Comparison of ENCODE assay signal across 9 cellular contexts in genomic region chr3:52456800-52457183, GRCh38. TPM values are rescaled to one million over a fixed set of nuclear protein-coding genes. Genes with fewer than 3 reads are reported as not detected.
DNase-seq lines count a peak whose midpoint lies in the region; ATAC-seq, FAIRE-seq and TF ChIP-seq lines count a peak whose summit lies in the region.
"Had no signal": no experiment of that assay in that cellular context is flagged by ENCODE, and none has a peak within 500 bp of the region (broad histone marks: within the 10 kb centered on the region; RNA-seq: fewer than 3 reads in every experiment).

No MANE protein-coding gene starts in this region.

- H3K4me1 ChIP-seq in HepG2 (ENCODE audit: insufficient read depth, low read length) (peaks cover 52% of the 10 kb centered on the region), tibial artery (peaks cover 0 to 31% (median 27%) of the 10 kb centered on the region in 4 donors)

- POLR2A ChIA-PET in HepG2 (lab: Yijun Ruan, JAX): interaction anchor here (1.5 kb wide), 1 partner anchor 79 kb away, joined by 6 read pairs; the partner anchor contains the start of gene UQCC5

- H3K4me3 ChIP-seq in HepG2 (replicated peaks in 1 of 3; ENCODE audit: insufficient read depth in 1 of 3, low read depth in 2 of 3, low read length in 3 of 3) (peak overlapping the region; percentile 90 to 96 (median 92)), tibial artery (peak overlapping the region; percentile 79 to 83)

- H3K9me3 Mint-ChIP-seq in activated T-cell treated with anti-CD3 and anti-CD28 coated beads, Interleukin-2, amount 50 U/mL, for 24 hours: no peaks in the 10 kb centered on the region

- 75% methylated on average over 5 of the region's 5 CpGs for WGBS in HepG2 (ENCODE audit: low lambda C conversion rate)

- no peak for ATAC-seq in HepG2
- no peak for ATAC-seq in GM18873 (IDR thresholded peaks at IDR 0.05; ENCODE audit: low FRiP score, unreplicated experiment)

- H3K36me3 Mint-ChIP-seq in activated T-cell treated with anti-CD3 and anti-CD28 coated beads, Interleukin-2, amount 50 U/mL, for 24 hours (ENCODE audit: low read depth): peaks cover 54% of the 10 kb centered on the region

- H3K27me3 Mint-ChIP-seq in activated T-cell treated with anti-CD3 and anti-CD28 coated beads, Interleukin-2, amount 50 U/mL, for 24 hours: no peaks in the 10 kb centered on the region

- peaks cover 20% of the 10 kb centered on the region for H3K79me2 ChIP-seq in HepG2 (ENCODE audit: insufficient read depth, low read length)

- H3K4me2 ChIP-seq in HepG2 (ENCODE audit: low read depth, low read length): peak overlapping the region; percentile 85

- H3K4me3 Mint-ChIP-seq in activated T-cell treated with anti-CD3 and anti-CD28 coated beads, Interleukin-2, amount 50 U/mL, for 24 hours: peak overlapping the region; percentile 96

- no peak for FAIRE-seq in HepG2 (lab: Jason Lieb, UNC)
- FAIRE-seq: endometrium had no signal

- CTCF ChIA-PET in HepG2 (lab: Yijun Ruan, JAX; ENCODE audit: low intra/inter-chr PET ratio, low total read pairs): no interaction called here

- intact Hi-C loops in HepG2 (cut with micrococcal nuclease; ENCODE audit: unreplicated experiment) (no loop called here), tibial artery (cut with DNase I; ENCODE audit: low total_unique reads) (loop anchor here (10.0 kb wide), 1 partner anchor 228 kb away; the partner anchor contains the start of genes GNL3 and PBRM1)

- in situ Hi-C loops in HepG2 (cut with HindIII; ENCODE audit: extremely low pct_ligation_motif_present, low pct_unique_long_range_greater_than_20kb): loop anchor here (10.0 kb wide), 1 partner anchor 228 kb away; the partner anchor contains the start of genes GNL3 and PBRM1

- no peak for TF ChIP-seq POLR2A in HepG2 (IDR thresholded peaks at IDR 0.05; ENCODE audit: insufficient read depth in 1 of 2, low read depth in 2 of 2, low read length in 2 of 2)

- H3K27me3 ChIP-seq in HepG2 (ENCODE audit: control insufficient read depth in 1 of 2, insufficient read depth in 2 of 2, low read length in 2 of 2) (no peaks in the 10 kb centered on the region; a peak in 1 of 5 replicates), tibial artery (no peaks in the 10 kb centered on the region)

- TSS peak; percentile 43 for BruUV-seq in HepG2 (replicated peaks; lab: Mats Ljungman, UMichigan)

- H3K27ac Mint-ChIP-seq in activated T-cell treated with anti-CD3 and anti-CD28 coated beads, Interleukin-2, amount 50 U/mL, for 24 hours: peak overlapping the region; percentile 97

- TF ChIP-seq RAD21 in HepG2 (CRISPR knock-in tag; IDR thresholded peaks at IDR 0.05): no peak

- DNase-seq in activated T-cell treated with anti-CD3 and anti-CD28 coated beads, Interleukin-2, amount 50 U/mL, for 24 hours: no peak
- no peak for DNase-seq in activated T-cell treated with anti-CD3 and anti-CD28 coated beads, Interleukin-2, amount 50 U/mL, for 48 hours
- DNase-seq in HepG2 (ENCODE audit: low spot score): no peak
- DNase-seq in tibial artery: no peak
- no peak for DNase-seq in NCI-H1417 treated with DMSO at 0.1 percent for 48 hours (lab: John Stamatoyannopoulos, UW)
- no peak for DNase-seq in GM20000 (ENCODE audit: low spot score)

- no peak for TF ChIP-seq EP300 in HepG2 (IDR thresholded peaks at IDR 0.05; ENCODE audit: low read depth in 2 of 2, low read length in 2 of 2)
- no peak for TF ChIP-seq EP300 in HepG2 (CRISPR knock-in tag; IDR thresholded peaks at IDR 0.05; ENCODE audit: borderline replicate concordance)

- no peak for TF ChIP-seq CTCF in HepG2 (CRISPR knock-in tag; IDR thresholded peaks at IDR 0.05)
- TF ChIP-seq CTCF in tibial artery (IDR thresholded peaks at IDR 0.05): no peak
- TF ChIP-seq CTCF in GM20000 (IDR thresholded peaks at IDR 0.05; ENCODE audit: extremely low read depth, missing control alignments): no peak

- no peaks in the 10 kb centered on the region for H4K20me1 ChIP-seq in HepG2 (ENCODE audit: insufficient read depth, low read length)

- peaks cover 49% of the 10 kb centered on the region for H3K4me1 Mint-ChIP-seq in activated T-cell treated with anti-CD3 and anti-CD28 coated beads, Interleukin-2, amount 50 U/mL, for 24 hours (ENCODE audit: low read depth)

- H3K9me3 ChIP-seq in HepG2 (ENCODE audit: low read length) (no peaks in the 10 kb centered on the region), tibial artery (no peaks in the 10 kb centered on the region)

- no peak overlapping the region for H2AFZ ChIP-seq in HepG2 (ENCODE audit: low read length)

- peaks cover 9 to 26% of the 10 kb centered on the region in 2 experiments; a peak in 4 of 5 replicates for H3K36me3 ChIP-seq in HepG2 (replicated peaks in 1 of 2; ENCODE audit: control insufficient read depth in 1 of 2, insufficient read depth in 2 of 2, low read length in 2 of 2)
- H3K36me3 ChIP-seq in tibial artery: peaks cover 19 to 45% (median 27%) of the 10 kb centered on the region in 3 donors

- H3K27ac ChIP-seq in angular gyrus (ENCODE audit: low read depth, low read length) (peak overlapping the region; percentile 98), HepG2 (ENCODE audit: extremely low read length, insufficient read depth, low read length) (no peak overlapping the region), tibial artery (peak overlapping the region; percentile 91 to 92)

- H3K9ac ChIP-seq in HepG2 (ENCODE audit: insufficient read depth, low read depth, low read length): peak overlapping the region; percentile 90; the same call in 1 of the 2 replicates

RNA-seq across cellular contexts. Expression of gene NISCH, which starts 1.4 kb away (rescaled TPM):
- 15.3 and 27.0 TPM in 2 replicates for total RNA-seq in HepG2 (2016; rRNA removed; fragmentation: Illumina TruSeq; extraction: Trizol)
- total RNA-seq in HepG2 (2016; cell fraction: cytosol; rRNA removed; fragmentation: Illumina TruSeq; extraction: Trizol; ENCODE audit: low read depth): 10.8 and 11.5 TPM in 2 replicates
- total RNA-seq in HepG2 (2016; cell fraction: insoluble cytoplasmic fraction; rRNA removed; fragmentation: Illumina TruSeq; extraction: Trizol): 10.9 and 25.7 TPM in 2 replicates
- 11.3 and 12.4 TPM in 2 replicates for total RNA-seq in HepG2 (2016; cell fraction: membrane; rRNA removed; fragmentation: Illumina TruSeq; extraction: Trizol)
- 36.6 and 40.4 TPM in 2 replicates for total RNA-seq in HepG2 (2016; cell fraction: nucleus; rRNA removed; fragmentation: Illumina TruSeq; extraction: Trizol)
- polyA plus RNA-seq in HepG2 (2011; rRNA removed): 47.6 and 63.0 TPM in 2 replicates
- polyA plus RNA-seq in HepG2 (2011; cell fraction: cytosol; rRNA removed): 17.8 and 20.4 TPM in 2 replicates
- polyA plus RNA-seq in HepG2 (2011; cell fraction: nucleus; rRNA removed): 441 and 512 TPM in 2 replicates
- polyA plus RNA-seq in HepG2 (2012): 31.6 and 39.4 TPM in 2 replicates
- polyA plus RNA-seq in HepG2 (2016; cell fraction: cytosol; fragmentation: Illumina TruSeq; extraction: Trizol; ENCODE audit: low read depth): 3.2 and 3.7 TPM in 2 replicates
- polyA plus RNA-seq in HepG2 (2016; cell fraction: insoluble cytoplasmic fraction; fragmentation: Illumina TruSeq; extraction: Trizol; ENCODE audit: low read depth): 9.4 and 12.9 TPM in 2 replicates
- polyA plus RNA-seq in HepG2 (2016; cell fraction: membrane; fragmentation: Illumina TruSeq; extraction: Trizol; ENCODE audit: low read depth): 6.4 and 6.7 TPM in 2 replicates
- polyA plus RNA-seq in HepG2 (2016; cell fraction: nucleus; fragmentation: Illumina TruSeq; extraction: Trizol; ENCODE audit: insufficient read depth, low read depth): 96.6 and 101 TPM in 2 replicates
- polyA minus RNA-seq in HepG2 (2011; rRNA and poly(A)+ RNA removed; ENCODE audit: low replicate concordance): 50.0 and 58.0 TPM in 2 replicates
- polyA minus RNA-seq in HepG2 (2011; cell fraction: cytosol; rRNA and poly(A)+ RNA removed): 15.2 and 15.4 TPM in 2 replicates
- polyA minus RNA-seq in HepG2 (2011; cell fraction: nucleus; rRNA and poly(A)+ RNA removed): 97.0 and 102 TPM in 2 replicates

RNA-seq across cellular contexts. Expression of gene TNNC1, which starts 3.0 kb away (rescaled TPM):
- 11.8 and 18.7 TPM in 2 replicates for total RNA-seq in HepG2 (2016; rRNA removed; fragmentation: Illumina TruSeq; extraction: Trizol)
- total RNA-seq in HepG2 (2016; cell fraction: cytosol; rRNA removed; fragmentation: Illumina TruSeq; extraction: Trizol; ENCODE audit: low read depth): 4.4 and 4.6 TPM in 2 replicates
- total RNA-seq in HepG2 (2016; cell fraction: insoluble cytoplasmic fraction; rRNA removed; fragmentation: Illumina TruSeq; extraction: Trizol): 13.2 and 20.1 TPM in 2 replicates
- 2.5 and 5.3 TPM in 2 replicates for total RNA-seq in HepG2 (2016; cell fraction: membrane; rRNA removed; fragmentation: Illumina TruSeq; extraction: Trizol)
- total RNA-seq in HepG2 (2016; cell fraction: nucleus; rRNA removed; fragmentation: Illumina TruSeq; extraction: Trizol): 5.4 and 5.7 TPM in 2 replicates
- polyA plus RNA-seq in HepG2 (2011; rRNA removed): 36.4 and 39.5 TPM in 2 replicates
- polyA plus RNA-seq in HepG2 (2011; cell fraction: cytosol; rRNA removed): 53.0 and 54.8 TPM in 2 replicates
- 14.3 and 16.8 TPM in 2 replicates for polyA plus RNA-seq in HepG2 (2011; cell fraction: nucleus; rRNA removed)
- polyA plus RNA-seq in HepG2 (2012): 10.9 and 12.3 TPM in 2 replicates
- 3.3 and 4.0 TPM in 2 replicates for polyA plus RNA-seq in HepG2 (2016; cell fraction: cytosol; fragmentation: Illumina TruSeq; extraction: Trizol; ENCODE audit: low read depth)
- polyA plus RNA-seq in HepG2 (2016; cell fraction: insoluble cytoplasmic fraction; fragmentation: Illumina TruSeq; extraction: Trizol; ENCODE audit: low read depth): 17.1 and 18.1 TPM in 2 replicates
- 2.7 and 3.3 TPM in 2 replicates for polyA plus RNA-seq in HepG2 (2016; cell fraction: membrane; fragmentation: Illumina TruSeq; extraction: Trizol; ENCODE audit: low read depth)
- 6.6 and 10.5 TPM in 2 replicates for polyA plus RNA-seq in HepG2 (2016; cell fraction: nucleus; fragmentation: Illumina TruSeq; extraction: Trizol; ENCODE audit: insufficient read depth, low read depth)
- 7.0 and 8.2 TPM in 2 replicates for polyA minus RNA-seq in HepG2 (2011; rRNA and poly(A)+ RNA removed; ENCODE audit: low replicate concordance)
- polyA minus RNA-seq in HepG2 (2011; cell fraction: cytosol; rRNA and poly(A)+ RNA removed): 4.5 and 5.4 TPM in 2 replicates
- 4.5 and 4.6 TPM in 2 replicates for polyA minus RNA-seq in HepG2 (2011; cell fraction: nucleus; rRNA and poly(A)+ RNA removed)

RNA-seq across cellular contexts. Expression of gene SEMA3G, which starts 11.9 kb away (rescaled TPM):
- 2.0 and 6.1 TPM in 2 replicates for total RNA-seq in HepG2 (2016; rRNA removed; fragmentation: Illumina TruSeq; extraction: Trizol)
- total RNA-seq in HepG2 (2016; cell fraction: cytosol; rRNA removed; fragmentation: Illumina TruSeq; extraction: Trizol; ENCODE audit: low read depth): 0.44 and 0.61 TPM in 2 replicates
- 1.9 and 7.2 TPM in 2 replicates for total RNA-seq in HepG2 (2016; cell fraction: insoluble cytoplasmic fraction; rRNA removed; fragmentation: Illumina TruSeq; extraction: Trizol)
- 1.0 and 1.1 TPM in 2 replicates for total RNA-seq in HepG2 (2016; cell fraction: membrane; rRNA removed; fragmentation: Illumina TruSeq; extraction: Trizol)
- total RNA-seq in HepG2 (2016; cell fraction: nucleus; rRNA removed; fragmentation: Illumina TruSeq; extraction: Trizol): 5.8 and 8.3 TPM in 2 replicates
- polyA plus RNA-seq in HepG2 (2011; rRNA removed): 8.3 and 13.4 TPM in 2 replicates
- polyA plus RNA-seq in HepG2 (2011; cell fraction: cytosol; rRNA removed): 8.0 and 10.3 TPM in 2 replicates
- polyA plus RNA-seq in HepG2 (2011; cell fraction: nucleus; rRNA removed): 21.7 and 30.5 TPM in 2 replicates
- polyA plus RNA-seq in HepG2 (2012): 14.2 and 15.4 TPM in 2 replicates
- polyA plus RNA-seq in HepG2 (2016; cell fraction: cytosol; fragmentation: Illumina TruSeq; extraction: Trizol; ENCODE audit: low read depth): 0.33 and 0.36 TPM in 2 replicates
- 1.4 and 2.1 TPM in 2 replicates for polyA plus RNA-seq in HepG2 (2016; cell fraction: insoluble cytoplasmic fraction; fragmentation: Illumina TruSeq; extraction: Trizol; ENCODE audit: low read depth)
- 0.62 and 0.71 TPM in 2 replicates for polyA plus RNA-seq in HepG2 (2016; cell fraction: membrane; fragmentation: Illumina TruSeq; extraction: Trizol; ENCODE audit: low read depth)
- polyA plus RNA-seq in HepG2 (2016; cell fraction: nucleus; fragmentation: Illumina TruSeq; extraction: Trizol; ENCODE audit: insufficient read depth, low read depth): 8.4 and 8.8 TPM in 2 replicates
- polyA minus RNA-seq in HepG2 (2011; rRNA and poly(A)+ RNA removed; ENCODE audit: low replicate concordance): 1.2 and 22.3 TPM in 2 replicates
- polyA minus RNA-seq in HepG2 (2011; cell fraction: cytosol; rRNA and poly(A)+ RNA removed): 6.4 and 10.0 TPM in 2 replicates
- polyA minus RNA-seq in HepG2 (2011; cell fraction: nucleus; rRNA and poly(A)+ RNA removed): 11.9 and 12.6 TPM in 2 replicates

RNA-seq across cellular contexts. Expression of gene STAB1, which starts 38.3 kb away (rescaled TPM):
- total RNA-seq in HepG2 (2016; rRNA removed; fragmentation: Illumina TruSeq; extraction: Trizol): 0.09 and 0.28 TPM in 2 replicates
- not detected in 2 replicates for total RNA-seq in HepG2 (2016; cell fraction: cytosol; rRNA removed; fragmentation: Illumina TruSeq; extraction: Trizol; ENCODE audit: low read depth)
- total RNA-seq in HepG2 (2016; cell fraction: insoluble cytoplasmic fraction; rRNA removed; fragmentation: Illumina TruSeq; extraction: Trizol): 0.11 and 0.18 TPM in 2 replicates
- 0.31 TPM in 1 of 2 replicates, not detected in the other for total RNA-seq in HepG2 (2016; cell fraction: membrane; rRNA removed; fragmentation: Illumina TruSeq; extraction: Trizol)
- total RNA-seq in HepG2 (2016; cell fraction: nucleus; rRNA removed; fragmentation: Illumina TruSeq; extraction: Trizol): 0.13 and 0.16 TPM in 2 replicates
- polyA plus RNA-seq in HepG2 (2011; rRNA removed): 0.34 and 0.59 TPM in 2 replicates
- polyA plus RNA-seq in HepG2 (2011; cell fraction: cytosol; rRNA removed): 0.13 and 0.16 TPM in 2 replicates
- polyA plus RNA-seq in HepG2 (2011; cell fraction: nucleus; rRNA removed): 4.1 and 4.3 TPM in 2 replicates
- polyA plus RNA-seq in HepG2 (2012): 0.23 and 0.24 TPM in 2 replicates
- polyA plus RNA-seq in HepG2 (2016; cell fraction: cytosol; fragmentation: Illumina TruSeq; extraction: Trizol; ENCODE audit: low read depth): 0.02 and 0.14 TPM in 2 replicates
- polyA plus RNA-seq in HepG2 (2016; cell fraction: insoluble cytoplasmic fraction; fragmentation: Illumina TruSeq; extraction: Trizol; ENCODE audit: low read depth): 0.10 TPM in 1 of 2 replicates, not detected in the other
- not detected in 2 replicates for polyA plus RNA-seq in HepG2 (2016; cell fraction: membrane; fragmentation: Illumina TruSeq; extraction: Trizol; ENCODE audit: low read depth)
- 0.30 TPM in 1 of 2 replicates, not detected in the other for polyA plus RNA-seq in HepG2 (2016; cell fraction: nucleus; fragmentation: Illumina TruSeq; extraction: Trizol; ENCODE audit: insufficient read depth, low read depth)
- 0.26 and 1.0 TPM in 2 replicates for polyA minus RNA-seq in HepG2 (2011; rRNA and poly(A)+ RNA removed; ENCODE audit: low replicate concordance)
- 0.30 TPM in 1 of 2 replicates, not detected in the other for polyA minus RNA-seq in HepG2 (2011; cell fraction: cytosol; rRNA and poly(A)+ RNA removed)
- polyA minus RNA-seq in HepG2 (2011; cell fraction: nucleus; rRNA and poly(A)+ RNA removed): 0.50 and 0.90 TPM in 2 replicates

RNA-seq across cellular contexts. Expression of gene PHF7, which starts 46.3 kb away (rescaled TPM):
- total RNA-seq in HepG2 (2016; rRNA removed; fragmentation: Illumina TruSeq; extraction: Trizol): 4.5 and 5.2 TPM in 2 replicates
- 6.6 and 9.4 TPM in 2 replicates for total RNA-seq in HepG2 (2016; cell fraction: cytosol; rRNA removed; fragmentation: Illumina TruSeq; extraction: Trizol; ENCODE audit: low read depth)
- total RNA-seq in HepG2 (2016; cell fraction: insoluble cytoplasmic fraction; rRNA removed; fragmentation: Illumina TruSeq; extraction: Trizol): 4.7 TPM in 2 replicates
- 8.8 and 9.5 TPM in 2 replicates for total RNA-seq in HepG2 (2016; cell fraction: membrane; rRNA removed; fragmentation: Illumina TruSeq; extraction: Trizol)
- total RNA-seq in HepG2 (2016; cell fraction: nucleus; rRNA removed; fragmentation: Illumina TruSeq; extraction: Trizol): 5.2 and 5.7 TPM in 2 replicates
- 8.8 and 12.6 TPM in 2 replicates for polyA plus RNA-seq in HepG2 (2011; rRNA removed)
- 5.8 and 6.9 TPM in 2 replicates for polyA plus RNA-seq in HepG2 (2011; cell fraction: cytosol; rRNA removed)
- 20.4 and 21.4 TPM in 2 replicates for polyA plus RNA-seq in HepG2 (2011; cell fraction: nucleus; rRNA removed)
- 6.3 and 8.7 TPM in 2 replicates for polyA plus RNA-seq in HepG2 (2012)
- 4.0 and 5.7 TPM in 2 replicates for polyA plus RNA-seq in HepG2 (2016; cell fraction: cytosol; fragmentation: Illumina TruSeq; extraction: Trizol; ENCODE audit: low read depth)
- polyA plus RNA-seq in HepG2 (2016; cell fraction: insoluble cytoplasmic fraction; fragmentation: Illumina TruSeq; extraction: Trizol; ENCODE audit: low read depth): 4.4 and 4.9 TPM in 2 replicates
- 5.7 and 8.0 TPM in 2 replicates for polyA plus RNA-seq in HepG2 (2016; cell fraction: membrane; fragmentation: Illumina TruSeq; extraction: Trizol; ENCODE audit: low read depth)
- 11.1 and 11.4 TPM in 2 replicates for polyA plus RNA-seq in HepG2 (2016; cell fraction: nucleus; fragmentation: Illumina TruSeq; extraction: Trizol; ENCODE audit: insufficient read depth, low read depth)
- polyA minus RNA-seq in HepG2 (2011; rRNA and poly(A)+ RNA removed; ENCODE audit: low replicate concordance): 6.1 and 6.8 TPM in 2 replicates
- 3.0 and 4.6 TPM in 2 replicates for polyA minus RNA-seq in HepG2 (2011; cell fraction: cytosol; rRNA and poly(A)+ RNA removed)
- polyA minus RNA-seq in HepG2 (2011; cell fraction: nucleus; rRNA and poly(A)+ RNA removed): 17.4 and 17.6 TPM in 2 replicates
